ENCODE assay signal across 18 cellular contexts in the genomic region with DNA sequence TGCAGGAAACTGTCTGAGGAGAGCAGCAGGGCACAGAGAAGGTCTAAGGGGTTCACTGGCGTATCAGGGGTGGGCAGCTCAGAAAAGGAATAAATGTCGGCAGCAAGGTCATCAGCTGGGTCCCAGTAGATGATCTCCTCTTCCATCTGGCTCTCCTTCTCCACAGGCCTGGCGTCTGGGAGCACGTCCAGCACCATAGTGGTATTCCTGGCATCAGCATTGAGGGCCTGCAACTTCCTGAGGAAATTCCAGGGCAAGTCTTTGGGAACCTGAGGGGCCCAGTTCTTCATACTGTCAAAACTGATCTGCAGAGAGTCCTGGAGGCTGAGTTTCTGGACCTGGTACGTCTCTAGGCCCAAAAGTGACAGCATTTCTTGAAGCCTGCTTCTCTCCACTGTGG. TPM values are rescaled to one million over a fixed set of nuclear protein-coding genes. Genes with fewer than 3 reads are reported as not detected.
DNase-seq lines count a peak whose midpoint lies in the region; ATAC-seq, FAIRE-seq and TF ChIP-seq lines count a peak whose summit lies in the region.
"Had no signal": no experiment of that assay in that cellular context is flagged by ENCODE, and none has a peak within 500 bp of the region (broad histone marks: within the 10 kb centered on the region; RNA-seq: fewer than 3 reads in every experiment).

No MANE protein-coding gene starts in this region.

- ATAC-seq in activated CD4-positive, alpha-beta T cell treated with anti-CD3 and anti-CD28 coated beads for 36 hours = no peak
- ATAC-seq in thoracic aorta (ENCODE audit: insufficient number of reproducible peaks, low FRiP score, low read depth) = no peak
- ATAC-seq: activated CD8-positive, alpha-beta T cell treated with anti-CD3 and anti-CD28 coated beads for 36 hours; stimulated activated naive CD8-positive, alpha-beta T cell treated with anti-CD3 and anti-CD28 coated beads, Interleukin-15, amount 100 ng/mL, for 72 hours had no signal

- peaks cover 41 to 55% of the 10 kb centered on the region in 2 experiments for H3K36me3 ChIP-seq in keratinocyte (ENCODE audit: control insufficient read depth in 2 of 2, extremely low read depth in 1 of 2, insufficient read depth in 2 of 2, low read length in 2 of 2)
- H3K36me3 ChIP-seq in thoracic aorta = peaks cover 37% of the 10 kb centered on the region

- H3K4me1 Mint-ChIP-seq in activated CD4-positive, alpha-beta T cell treated with anti-CD3 and anti-CD28 coated beads for 36 hours = peaks cover 3% of the 10 kb centered on the region
- H3K4me1 Mint-ChIP-seq: central memory CD8-positive, alpha-beta T cell; stimulated activated naive CD8-positive, alpha-beta T cell treated with anti-CD3 and anti-CD28 coated beads, Interleukin-15, amount 100 ng/mL, for 72 hours had no signal

- H3K4me2 ChIP-seq in keratinocyte (ENCODE audit: control insufficient read depth, extremely low read depth, insufficient read depth, low read depth, low read length) = no peak overlapping the region

- H3K9me1 ChIP-seq in keratinocyte (ENCODE audit: control insufficient read depth, extremely low read depth, insufficient read depth, low read length) = no peaks in the 10 kb centered on the region

- H4K20me1 ChIP-seq in keratinocyte (ENCODE audit: control insufficient read depth, extremely low read depth, insufficient read depth, low read length) = no peaks in the 10 kb centered on the region

- intact Hi-C loops in activated CD4-positive, alpha-beta T cell treated with anti-CD3 and anti-CD28 coated beads for 36 hours (cut with DNase I, micrococcal nuclease) = no loop called here

- H3K27me3 Mint-ChIP-seq in activated CD4-positive, alpha-beta T cell treated with anti-CD3 and anti-CD28 coated beads for 36 hours = no peaks in the 10 kb centered on the region
- H3K27me3 Mint-ChIP-seq: activated CD8-positive, alpha-beta T cell treated with anti-CD3 and anti-CD28 coated beads for 36 hours; central memory CD8-positive, alpha-beta T cell; stimulated activated naive CD8-positive, alpha-beta T cell treated with anti-CD3 and anti-CD28 coated beads, Interleukin-15, amount 100 ng/mL, for 72 hours had no signal

- no peaks in the 10 kb centered on the region for H3K9me3 Mint-ChIP-seq in activated CD4-positive, alpha-beta T cell treated with anti-CD3 and anti-CD28 coated beads for 36 hours (ENCODE audit: low read depth)
- H3K9me3 Mint-ChIP-seq: activated CD8-positive, alpha-beta T cell treated with anti-CD3 and anti-CD28 coated beads for 36 hours; central memory CD8-positive, alpha-beta T cell; stimulated activated naive CD8-positive, alpha-beta T cell treated with anti-CD3 and anti-CD28 coated beads, Interleukin-15, amount 100 ng/mL, for 72 hours had no signal

- H3K4me1 ChIP-seq in keratinocyte (ENCODE audit: control insufficient read depth, extremely low read depth, insufficient read depth, low read length) = peaks cover 4% of the 10 kb centered on the region
- peaks cover 13 to 20% of the 10 kb centered on the region in 2 donors for H3K4me1 ChIP-seq in thoracic aorta (ENCODE audit: control insufficient read depth in 1 of 2, low read depth in 2 of 2)

- CTCF ChIA-PET in activated CD4-positive, alpha-beta T cell treated with anti-CD3 and anti-CD28 coated beads for 36 hours (lab: Charles Lee) = interaction anchor here (0.6 to 2.1 kb wide), 3 partner anchors 10 to 179 kb away, joined by 3 to 4 read pairs (median 3); partner anchors contain the start of gene MRPS24

- no peak overlapping the region for H3K9ac ChIP-seq in keratinocyte (ENCODE audit: control insufficient read depth, extremely low read depth, insufficient read depth, low read length)

- H3K9me3 ChIP-seq in keratinocyte (ENCODE audit: control insufficient read depth, low read depth, low read length) (no peaks in the 10 kb centered on the region), thoracic aorta (no peaks in the 10 kb centered on the region)

- no peaks in the 10 kb centered on the region for H3K79me2 ChIP-seq in keratinocyte (ENCODE audit: control insufficient read depth, insufficient read depth, low read length)

- POLR2A ChIA-PET in activated CD4-positive, alpha-beta T cell treated with anti-CD3 and anti-CD28 coated beads for 36 hours (lab: Charles Lee) = interaction anchor here (0.7 kb wide), 1 partner anchor 9 kb away, joined by 3 read pairs; the partner anchor contains the start of gene MRPS24

- H3K27ac ChIP-seq in keratinocyte (ENCODE audit: control insufficient read depth, insufficient read depth, low read length) (peak overlapping the region; percentile 33), thoracic aorta (peak overlapping the region; percentile 55 to 61)
- H3K27ac ChIP-seq: 22Rv1 had no signal

- DNase-seq in activated CD4-positive, alpha-beta T cell treated with anti-CD3 and anti-CD28 coated beads for 36 hours = no peak
- no peak for DNase-seq in activated CD4-positive, alpha-beta T cell treated with anti-CD3 and anti-CD28 coated beads for 1 hour
- DNase-seq in choroid plexus epithelial cell (ENCODE audit: low read depth) = peak; percentile 27
- DNase-seq in keratinocyte (ENCODE audit: low read depth, low spot score) = no peak
- no peak for DNase-seq in thoracic aorta (ENCODE audit: low spot score)
- no peak for DNase-seq in HCEC 1CT
- no peak for DNase-seq in NCI-H2107 (lab: John Stamatoyannopoulos, UW)
- no peak for DNase-seq in NCI-H69 (lab: John Stamatoyannopoulos, UW)
- DNase-seq: activated CD8-positive, alpha-beta T cell treated with anti-CD3 and anti-CD28 coated beads for 36 hours; erythroblast; NCI-H146; NCI-H82; SHP77; stimulated activated naive CD8-positive, alpha-beta T cell treated with anti-CD3 and anti-CD28 coated beads, Interleukin-15, amount 100 ng/mL, for 72 hours had no signal

- H3K4me3 ChIP-seq in choroid plexus epithelial cell (ENCODE audit: low read depth, low read length) = no peak overlapping the region
- no peak overlapping the region for H3K4me3 ChIP-seq in keratinocyte (ENCODE audit: control insufficient read depth in 2 of 3, extremely low read depth in 1 of 3, insufficient read depth in 2 of 3, low read depth in 1 of 3, low read length in 3 of 3)
- no peak overlapping the region for H3K4me3 ChIP-seq in thoracic aorta

- dilution Hi-C loops in keratinocyte (cut with MboI; ENCODE audit: extremely low pct_ligation_motif_present, low sequenced_read_pairs) = no loop called here

- peak overlapping the region; percentile 55 for H3K27ac Mint-ChIP-seq in activated CD4-positive, alpha-beta T cell treated with anti-CD3 and anti-CD28 coated beads for 36 hours
- H3K27ac Mint-ChIP-seq: activated CD8-positive, alpha-beta T cell treated with anti-CD3 and anti-CD28 coated beads for 36 hours had no signal

- no peak overlapping the region for H2AFZ ChIP-seq in keratinocyte (ENCODE audit: control insufficient read depth, low read length)

- H3K27me3 ChIP-seq in keratinocyte (ENCODE audit: control insufficient read depth, extremely low read depth, insufficient read depth, low read length) = no peaks in the 10 kb centered on the region
- no peaks in the 10 kb centered on the region for H3K27me3 ChIP-seq in thoracic aorta (replicated peaks; ENCODE audit: insufficient read depth)

- TF ChIP-seq CTCF in choroid plexus epithelial cell (conservative IDR thresholded peaks at IDR 0.05; ENCODE audit: low read depth, low read length) (no peak), keratinocyte (optimal IDR thresholded peaks at IDR 0.05 in 1 of 3, IDR thresholded peaks at IDR 0.05 in 1 of 3, conservative IDR thresholded peaks at IDR 0.05 in 1 of 3; ENCODE audit: extremely low read depth in 1 of 3, insufficient read depth in 2 of 3, low read length in 3 of 3) (no peak), thoracic aorta (IDR thresholded peaks at IDR 0.05) (no peak)

- no peak overlapping the region for H3K4me3 Mint-ChIP-seq in activated CD4-positive, alpha-beta T cell treated with anti-CD3 and anti-CD28 coated beads for 36 hours
- H3K4me3 Mint-ChIP-seq: activated CD8-positive, alpha-beta T cell treated with anti-CD3 and anti-CD28 coated beads for 36 hours; central memory CD8-positive, alpha-beta T cell; stimulated activated naive CD8-positive, alpha-beta T cell treated with anti-CD3 and anti-CD28 coated beads, Interleukin-15, amount 100 ng/mL, for 72 hours had no signal

- FAIRE-seq in keratinocyte (lab: Jason Lieb, UNC) = no peak
- FAIRE-seq: G401.6, GM19239 had no signal

- H3K36me3 Mint-ChIP-seq in activated CD4-positive, alpha-beta T cell treated with anti-CD3 and anti-CD28 coated beads for 36 hours (ENCODE audit: low read depth) = peaks cover 50% of the 10 kb centered on the region

RNA-seq across cellular contexts. Expression of gene MRPS24, which starts 9.6 kb away (rescaled TPM):
- total RNA-seq in activated CD4-positive, alpha-beta T cell treated with anti-CD3 and anti-CD28 coated beads for 36 hours = 100 to 1,000 TPM; 121 to 149 TPM
- polyA plus RNA-seq in keratinocyte = 94.8 to 113 TPM (median 104 TPM) in 3 replicates
- polyA plus RNA-seq in keratinocyte (2011; ENCODE audit: low read depth) = 13.2 TPM
- polyA plus RNA-seq in keratinocyte (2011; cell fraction: cytosol; rRNA removed) = 104 and 130 TPM in 2 replicates
- 43.7 and 45.5 TPM in 2 replicates for polyA plus RNA-seq in keratinocyte (2011; cell fraction: nucleus; rRNA removed)
- polyA plus RNA-seq in keratinocyte (2012; ENCODE audit: low replicate concordance) = 131 and 155 TPM in 2 replicates
- 41.1 to 74.9 TPM (median 48.0 TPM) in 3 replicates for polyA minus RNA-seq in keratinocyte
- 110 TPM for polyA minus RNA-seq in keratinocyte (2011; cell fraction: cytosol; rRNA and poly(A)+ RNA removed)
- polyA minus RNA-seq in keratinocyte (2011; cell fraction: nucleus; rRNA and poly(A)+ RNA removed) = 10.4 and 12.5 TPM in 2 replicates
- total RNA-seq in thoracic aorta = 10 to 100 TPM; 50.6 to 71.8 TPM

RNA-seq across cellular contexts. Expression of gene URGCP, which starts 27.5 kb away (rescaled TPM):
- total RNA-seq in activated CD4-positive, alpha-beta T cell treated with anti-CD3 and anti-CD28 coated beads for 36 hours = 10 to 100 TPM; 22.2 to 23.0 TPM
- 24.8 to 29.7 TPM (median 27.6 TPM) in 3 replicates for polyA plus RNA-seq in keratinocyte
- 13.4 TPM for polyA plus RNA-seq in keratinocyte (2011; ENCODE audit: low read depth)
- polyA plus RNA-seq in keratinocyte (2011; cell fraction: cytosol; rRNA removed) = 19.5 and 25.3 TPM in 2 replicates
- polyA plus RNA-seq in keratinocyte (2011; cell fraction: nucleus; rRNA removed) = 55.0 and 67.8 TPM in 2 replicates
- polyA plus RNA-seq in keratinocyte (2012; ENCODE audit: low replicate concordance) = 17.1 and 20.1 TPM in 2 replicates
- 30.4 to 41.6 TPM (median 33.8 TPM) in 3 replicates for polyA minus RNA-seq in keratinocyte
- 19.8 TPM for polyA minus RNA-seq in keratinocyte (2011; cell fraction: cytosol; rRNA and poly(A)+ RNA removed)
- 29.8 and 53.0 TPM in 2 replicates for polyA minus RNA-seq in keratinocyte (2011; cell fraction: nucleus; rRNA and poly(A)+ RNA removed)
- 10 to 100 TPM; 33.7 to 41.0 TPM for total RNA-seq in thoracic aorta

RNA-seq across cellular contexts. Expression of gene UBE2D4, which starts 47.4 kb away (rescaled TPM):
- 10 to 100 TPM; 10.1 to 10.7 TPM for total RNA-seq in activated CD4-positive, alpha-beta T cell treated with anti-CD3 and anti-CD28 coated beads for 36 hours
- 7.9 to 11.0 TPM (median 8.1 TPM) in 3 replicates for polyA plus RNA-seq in keratinocyte
- polyA plus RNA-seq in keratinocyte (2011; ENCODE audit: low read depth) = 1.8 TPM
- 7.7 and 8.7 TPM in 2 replicates for polyA plus RNA-seq in keratinocyte (2011; cell fraction: cytosol; rRNA removed)
- polyA plus RNA-seq in keratinocyte (2011; cell fraction: nucleus; rRNA removed) = 2.8 and 2.9 TPM in 2 replicates
- polyA plus RNA-seq in keratinocyte (2012; ENCODE audit: low replicate concordance) = 6.5 and 7.1 TPM in 2 replicates
- 14.9 to 19.4 TPM (median 16.3 TPM) in 3 replicates for polyA minus RNA-seq in keratinocyte
- polyA minus RNA-seq in keratinocyte (2011; cell fraction: cytosol; rRNA and poly(A)+ RNA removed) = 5.8 TPM
- 1.5 and 1.7 TPM in 2 replicates for polyA minus RNA-seq in keratinocyte (2011; cell fraction: nucleus; rRNA and poly(A)+ RNA removed)
- total RNA-seq in thoracic aorta = 10 to 100 TPM; 28.7 to 35.1 TPM
